Comparison of ENCODE assay signal across 14 cellular contexts in genomic region chr12:116381240-116381743, GRCh38.
DNase-seq lines count a peak whose midpoint lies in the region; ATAC-seq, FAIRE-seq and TF ChIP-seq lines count a peak whose summit lies in the region.
"Had no signal": no experiment of that assay in that cellular context is flagged by ENCODE, and none has a peak within 500 bp of the region (broad histone marks: within the 10 kb centered on the region; RNA-seq: fewer than 3 reads in every experiment).

No MANE protein-coding gene starts in this region.

- H3K36me3 ChIP-seq in HCT116 (ENCODE audit: control insufficient read depth in 1 of 2, insufficient read depth in 2 of 2, low read length in 2 of 2): no peaks in the 10 kb centered on the region
- H3K36me3 ChIP-seq in astrocyte (ENCODE audit: insufficient read depth, low read length): no peaks in the 10 kb centered on the region

- H3K9me3 Mint-ChIP-seq in astrocyte (ENCODE audit: unreplicated experiment): peaks cover 3% of the 10 kb centered on the region
- H3K9me3 Mint-ChIP-seq: activated naive CD8-positive, alpha-beta T cell treated with anti-CD3 and anti-CD28 coated beads for 36 hours; stimulated activated naive CD8-positive, alpha-beta T cell treated with anti-CD3 and anti-CD28 coated beads, Interleukin-15, Interleukin-2, amounts not matched to agents 100 ng/mL and 50 ng/mL, for 24 hours had no signal

- FAIRE-seq in astrocyte (lab: Jason Lieb, UNC) (no peak), RCC 7860 (lab: Jason Lieb, UNC) (no peak)
- FAIRE-seq: colon had no signal

- no peak for ATAC-seq in HCT116

- H3K79me2 ChIP-seq in HCT116 (ENCODE audit: insufficient read depth, low read length) (no peaks in the 10 kb centered on the region), astrocyte (ENCODE audit: insufficient read depth, low read length) (peaks cover 7% of the 10 kb centered on the region)

- CTCF ChIA-PET in HCT116 (lab: Charles Lee): no interaction called here

- H3K27me3 ChIP-seq in HCT116 (ENCODE audit: insufficient read depth, low read length) (no peaks in the 10 kb centered on the region), astrocyte (ENCODE audit: insufficient read depth, low read length) (no peaks in the 10 kb centered on the region)

- no peaks in the 10 kb centered on the region for H3K9me3 ChIP-seq in HCT116 (ENCODE audit: control insufficient read depth in 1 of 2, insufficient read depth in 1 of 2, low read depth in 1 of 2, low read length in 2 of 2)
- H3K9me3 ChIP-seq in astrocyte (ENCODE audit: insufficient read depth, low read depth, low read length): no peaks in the 10 kb centered on the region

- TF ChIP-seq CTCF in HCT116 (IDR thresholded peaks at IDR 0.05 in 2 of 3, conservative IDR thresholded peaks at IDR 0.05 in 1 of 3; ENCODE audit: borderline replicate concordance in 1 of 3, insufficient read depth in 1 of 3, low read depth in 2 of 3, low read length in 2 of 3) (no peak), astrocyte (IDR thresholded peaks at IDR 0.05; ENCODE audit: insufficient read depth, low read depth, low read length) (no peak)

- no peaks in the 10 kb centered on the region for H3K9me2 ChIP-seq in HCT116 (ENCODE audit: insufficient read depth)

- TF ChIP-seq POLR2A in HCT116 (IDR thresholded peaks at IDR 0.05; ENCODE audit: borderline replicate concordance, extremely low read depth, insufficient read depth, insufficient read length): no peak

- TF ChIP-seq RAD21 in HCT116 (IDR thresholded peaks at IDR 0.05; ENCODE audit: low read depth): no peak

- no peaks in the 10 kb centered on the region for H3K36me3 Mint-ChIP-seq in astrocyte (ENCODE audit: low read depth, unreplicated experiment)
- H3K36me3 Mint-ChIP-seq: activated naive CD8-positive, alpha-beta T cell treated with anti-CD3 and anti-CD28 coated beads for 36 hours had no signal

- peaks cover 53% of the 10 kb centered on the region for H3K4me1 Mint-ChIP-seq in astrocyte (ENCODE audit: low read depth, unreplicated experiment)

- H3K27ac ChIP-seq in HCT116 (ENCODE audit: low read depth, low read length) (no peak overlapping the region), astrocyte (ENCODE audit: low read depth, low read length) (peak overlapping the region; percentile 98), skin epidermis (peak overlapping the region in 12 of 21 experiments; percentile 4 to 87 (median 59))
- H3K27ac ChIP-seq: foreskin keratinocyte had no signal

- POLR2A ChIA-PET in HCT116 (lab: Charles Lee): no interaction called here

- H3K4me1 ChIP-seq in HCT116 (ENCODE audit: control insufficient read depth in 1 of 2, insufficient read depth in 2 of 2, low read length in 2 of 2) (peaks cover 10 to 52% of the 10 kb centered on the region in 2 experiments; a peak in 3 of 4 replicates), astrocyte (ENCODE audit: insufficient read depth, low read length) (peaks cover 40% of the 10 kb centered on the region)

- peak overlapping the region; percentile 64 for H3K4me3 Mint-ChIP-seq in astrocyte (ENCODE audit: unreplicated experiment)
- H3K4me3 Mint-ChIP-seq: activated naive CD8-positive, alpha-beta T cell treated with anti-CD3 and anti-CD28 coated beads for 36 hours; stimulated activated naive CD8-positive, alpha-beta T cell treated with anti-CD3 and anti-CD28 coated beads, Interleukin-15, Interleukin-2, amounts not matched to agents 100 ng/mL and 50 ng/mL, for 24 hours had no signal

- intact Hi-C loops in HCT116 (cut with micrococcal nuclease): no loop called here

- no peaks in the 10 kb centered on the region for H4K20me1 ChIP-seq in HCT116 (ENCODE audit: insufficient read depth)
- H4K20me1 ChIP-seq in astrocyte (ENCODE audit: insufficient read depth, low read length): no peaks in the 10 kb centered on the region

- no TSS peak for BruUV-seq in HCT116 (replicated peaks; lab: Mats Ljungman, UMichigan)

- H3K27ac Mint-ChIP-seq in astrocyte (ENCODE audit: unreplicated experiment): peak overlapping the region; percentile 99
- H3K27ac Mint-ChIP-seq: activated naive CD8-positive, alpha-beta T cell treated with anti-CD3 and anti-CD28 coated beads for 36 hours; stimulated activated naive CD8-positive, alpha-beta T cell treated with anti-CD3 and anti-CD28 coated beads, Interleukin-15, Interleukin-2, amounts not matched to agents 100 ng/mL and 50 ng/mL, for 24 hours had no signal

- H3K4me2 ChIP-seq in HCT116 (ENCODE audit: low read length): peak overlapping the region; percentile 44; the same call in 1 of the 2 replicates
- peak overlapping the region; percentile 83 for H3K4me2 ChIP-seq in astrocyte (ENCODE audit: low read length)

- DNase-seq in HCT116 (ENCODE audit: low read depth, low spot score): no peak
- DNase-seq in astrocyte (ENCODE audit: low read depth): no peak
- peak; percentile 53 for DNase-seq in islet precursor cell
- no peak for DNase-seq in COLO829 (ENCODE audit: low spot score)
- DNase-seq in RCC 7860 (ENCODE audit: low spot score): no peak
- no peak for DNase-seq in NK-92 treated with Interleukin-12 subunit alpha and Interleukin-12 subunit beta, amount 100 ng/mL, for 24 hours (lab: John Stamatoyannopoulos, UW)
- DNase-seq: activated CD4-positive, CD25-positive, alpha-beta regulatory T cell treated with anti-CD3 and anti-CD28 coated beads, Interleukin-2, amount 50 U/mL, for 72 hours; activated naive CD8-positive, alpha-beta T cell treated with anti-CD3 and anti-CD28 coated beads for 36 hours; GF-D8; MM.1S had no signal

- H3K27me3 Mint-ChIP-seq in astrocyte (ENCODE audit: low read depth, unreplicated experiment): no peaks in the 10 kb centered on the region
- H3K27me3 Mint-ChIP-seq: activated naive CD8-positive, alpha-beta T cell treated with anti-CD3 and anti-CD28 coated beads for 36 hours; stimulated activated naive CD8-positive, alpha-beta T cell treated with anti-CD3 and anti-CD28 coated beads, Interleukin-15, Interleukin-2, amounts not matched to agents 100 ng/mL and 50 ng/mL, for 24 hours had no signal

- H2AFZ ChIP-seq in HCT116 (ENCODE audit: low read depth, low read length, poor library complexity, severe bottlenecking): no peak overlapping the region
- H2AFZ ChIP-seq in astrocyte (ENCODE audit: low read depth, low read length): peak overlapping the region; percentile 33

- H3K4me3 ChIP-seq in HCT116 (replicated peaks in 1 of 2; ENCODE audit: low read depth in 1 of 2, low read length in 2 of 2) (no peak overlapping the region), astrocyte (ENCODE audit: insufficient read depth, low read depth, low read length) (peak overlapping the region; percentile 21), skin epidermis (no peak overlapping the region)

- RAD21 ChIA-PET in HCT116 (lab: Charles Lee; ENCODE audit: low non-redundant PET in 1 of 2, low total read pairs in 2 of 2, uncharacterized antibody in 2 of 2, unreplicated experiment in 2 of 2): no interaction called here

- H3K9ac ChIP-seq in HCT116 (ENCODE audit: low read length) (no peak overlapping the region), astrocyte (ENCODE audit: low read length) (peak overlapping the region; percentile 89)

TF ChIP-seq in HCT116, 20 proteins besides CTCF, POLR2A, EP300 and RAD21:
- no peak for TF ChIP-seq MAX (IDR thresholded peaks at IDR 0.05)
- no peak for TF ChIP-seq YY1 (IDR thresholded peaks at IDR 0.05; ENCODE audit: extremely low read depth, insufficient replicate concordance, low read depth, low read length)
- TF ChIP-seq CBX3 (IDR thresholded peaks at IDR 0.05; ENCODE audit: low read depth): no peak
